In genomic region chr18:54378057-54378456, GRCh38 we compare ENCODE assay signal across 27 cellular contexts. TPM values are rescaled to one million over a fixed set of nuclear protein-coding genes. Genes with fewer than 3 reads are reported as not detected.
"Had no signal": no experiment of that assay in that cellular context is flagged by ENCODE, and none has a peak within 500 bp of the region (broad histone marks: within the 10 kb centered on the region; RNA-seq: fewer than 3 reads in every experiment).

No MANE protein-coding gene starts in this region.

- H3K9me3 Mint-ChIP-seq: activated CD8-positive, alpha-beta T cell treated with anti-CD3 and anti-CD28 coated beads for 36 hours; activated naive CD4-positive, alpha-beta T cell treated with anti-CD3 and anti-CD28 coated beads, Interleukin-2, amount 50 U/mL, for 72 hours; activated naive CD8-positive, alpha-beta T cell treated with anti-CD3 and anti-CD28 coated beads, Interleukin-2, amount 50 U/mL, for 24 hours; activated T-cell treated with anti-CD3 and anti-CD28 coated beads, Interleukin-2, amount 50 U/mL, for 24 hours; activated T-helper 1 cell treated with anti-CD3 and anti-CD28 coated beads, Interleukin-12 subunit alpha, Interleukin-12 subunit beta, Interleukin-2, Interleukin-4 antibody, amounts not matched to agents 30 ng/mL and 10 ng/mL and 1 ng/mL, durations not matched to agents 14 hours and 24 hours and 36 hours had no signal

- H3K4me3 Mint-ChIP-seq: activated CD8-positive, alpha-beta T cell treated with anti-CD3 and anti-CD28 coated beads for 36 hours; activated naive CD8-positive, alpha-beta T cell treated with anti-CD3 and anti-CD28 coated beads, Interleukin-2, amount 50 U/mL, for 24 hours; activated T-cell treated with anti-CD3 and anti-CD28 coated beads, Interleukin-2, amount 50 U/mL, for 24 hours; activated T-helper 1 cell treated with anti-CD3 and anti-CD28 coated beads, Interleukin-12 subunit alpha, Interleukin-12 subunit beta, Interleukin-2, Interleukin-4 antibody, amounts not matched to agents 30 ng/mL and 10 ng/mL and 1 ng/mL, durations not matched to agents 14 hours and 24 hours and 36 hours had no signal

- H3K9me3 ChIP-seq: ascending aorta, body of pancreas had no signal

- ATAC-seq: activated CD4-positive, CD25-positive, alpha-beta regulatory T cell treated with anti-CD3 and anti-CD28 coated beads, Interleukin-2, amount 50 U/mL, for 24 hours; activated CD8-positive, alpha-beta T cell treated with anti-CD3 and anti-CD28 coated beads for 36 hours; activated naive CD4-positive, alpha-beta T cell treated with anti-CD3 and anti-CD28 coated beads, Interleukin-2, amount 50 U/mL, for 72 hours; activated naive CD8-positive, alpha-beta T cell treated with anti-CD3 and anti-CD28 coated beads, Interleukin-2, amount 50 U/mL, for 24 hours; body of pancreas had no signal

- H3K4me1 Mint-ChIP-seq: activated naive CD8-positive, alpha-beta T cell treated with anti-CD3 and anti-CD28 coated beads, Interleukin-2, amount 50 U/mL, for 24 hours had no signal

- H3K27ac ChIP-seq: ascending aorta, body of pancreas, SK-N-MC had no signal

- H3K27ac Mint-ChIP-seq: activated CD8-positive, alpha-beta T cell treated with anti-CD3 and anti-CD28 coated beads for 36 hours; activated naive CD4-positive, alpha-beta T cell treated with anti-CD3 and anti-CD28 coated beads, Interleukin-2, amount 50 U/mL, for 72 hours; activated naive CD8-positive, alpha-beta T cell treated with anti-CD3 and anti-CD28 coated beads, Interleukin-2, amount 50 U/mL, for 24 hours; activated T-cell treated with anti-CD3 and anti-CD28 coated beads, Interleukin-2, amount 50 U/mL, for 24 hours; activated T-helper 1 cell treated with anti-CD3 and anti-CD28 coated beads, Interleukin-12 subunit alpha, Interleukin-12 subunit beta, Interleukin-2, Interleukin-4 antibody, amounts not matched to agents 30 ng/mL and 10 ng/mL and 1 ng/mL, durations not matched to agents 14 hours and 24 hours and 36 hours had no signal

- H3K4me3 ChIP-seq: ascending aorta, body of pancreas, SK-N-MC had no signal

- DNase-seq: activated CD4-positive, alpha-beta T cell treated with anti-CD3 and anti-CD28 coated beads for 4 hours; activated CD8-positive, alpha-beta T cell treated with anti-CD3 and anti-CD28 coated beads for 36 hours; activated effector memory CD4-positive, alpha-beta T cell treated with anti-CD3 and anti-CD28 coated beads, Interleukin-2, amount 50 U/mL, for 16 hours; activated naive CD4-positive, alpha-beta T cell treated with Interleukin-2 at 50 U/mL for 16 hours; activated naive CD8-positive, alpha-beta T cell treated with anti-CD3 and anti-CD28 coated beads, Interleukin-2, amount 50 U/mL, for 24 hours; activated T-cell treated with anti-CD3 and anti-CD28 coated beads, Interleukin-2, amount 50 U/mL, for 24 hours; amniotic stem cell; body of pancreas; central memory CD4-positive, alpha-beta T cell; Kasumi-1; NCI-H1048; NCI-H1417; NCI-H1930; NCI-H2171 treated with DMSO at 0.1 percent for 48 hours; NCI-H226; NCI-H526; NCI-H774; T-helper 1 cell had no signal

- H3K27me3 ChIP-seq: ascending aorta, body of pancreas had no signal

- H3K36me3 ChIP-seq: ascending aorta had no signal

- H3K4me1 ChIP-seq: ascending aorta, body of pancreas had no signal

- H3K27me3 Mint-ChIP-seq: activated CD8-positive, alpha-beta T cell treated with anti-CD3 and anti-CD28 coated beads for 36 hours; activated naive CD8-positive, alpha-beta T cell treated with anti-CD3 and anti-CD28 coated beads, Interleukin-2, amount 50 U/mL, for 24 hours; activated T-cell treated with anti-CD3 and anti-CD28 coated beads, Interleukin-2, amount 50 U/mL, for 24 hours had no signal

RNA-seq across cellular contexts. Expression of gene STARD6, which starts 20.4 kb away (rescaled TPM):
- total RNA-seq: activated CD8-positive, alpha-beta T cell treated with anti-CD3 and anti-CD28 coated beads for 36 hours; activated naive CD4-positive, alpha-beta T cell treated with anti-CD3 and anti-CD28 coated beads, Interleukin-2, amount 50 U/mL, for 72 hours; ascending aorta; body of pancreas; bronchial epithelial cell; chondrocyte; M059J; OCI-LY7 had no signal
